ENCODE assay signal across 7 cellular contexts in genomic region chr17:7437369-7437863, GRCh38. TPM values are rescaled to one million over a fixed set of nuclear protein-coding genes. Genes with fewer than 3 reads are reported as not detected.
A peak's percentile ranks its signal among the peaks of the same experiment; 100 is the strongest.
DNase-seq lines count a peak whose midpoint lies in the region; ATAC-seq lines count a peak whose summit lies in the region.
"Had no signal": no experiment of that assay in that cellular context is flagged by ENCODE, and none has a peak within 500 bp of the region (broad histone marks: within the 10 kb centered on the region; RNA-seq: fewer than 3 reads in every experiment).

No MANE protein-coding gene starts in this region.

- no peaks in the 10 kb centered on the region for H3K9me3 ChIP-seq in CD8-positive, alpha-beta memory T cell (ENCODE audit: low read length)
- H3K9me3 ChIP-seq in mucosa of rectum (ENCODE audit: control insufficient read depth in 2 of 2, low read length in 2 of 2) = no peaks in the 10 kb centered on the region

- H3K36me3 Mint-ChIP-seq in CD8-positive, alpha-beta memory T cell = peaks cover 4 to 10% (median 7%) of the 10 kb centered on the region in 3 donors
- peaks cover 10% of the 10 kb centered on the region for H3K36me3 Mint-ChIP-seq in activated naive CD8-positive, alpha-beta T cell treated with anti-CD3 and anti-CD28 coated beads for 36 hours

- CTCF ChIA-PET in CD8-positive, alpha-beta memory T cell (lab: Charles Lee) = interaction anchor here (0.6 to 5.1 kb wide), 47 partner anchors 9 to 250 kb away, joined by 3 to 78 read pairs (median 7); partner anchors contain the start of genes ACAP1, CD68, CHRNB1 and MPDU1

- no peak for DNase-seq in CD8-positive, alpha-beta memory T cell
- no peak for DNase-seq in activated naive CD8-positive, alpha-beta T cell treated with anti-CD3 and anti-CD28 coated beads for 36 hours
- DNase-seq in NCI-H526 treated with DMSO at 0.1 percent for 48 hours (lab: John Stamatoyannopoulos, UW) (no peak), GM19240 (ENCODE audit: insufficient read length, low spot score) (no peak)

- H3K9ac ChIP-seq in mucosa of rectum (ENCODE audit: low read depth in 1 of 2, low read length in 2 of 2) = peak overlapping the region in 1 of 2 donors; percentile 87

- peak overlapping the region in 3 of 8 donors; percentile 17 to 95 (median 47) for H3K27ac Mint-ChIP-seq in CD8-positive, alpha-beta memory T cell
- H3K27ac Mint-ChIP-seq in activated naive CD8-positive, alpha-beta T cell treated with anti-CD3 and anti-CD28 coated beads for 36 hours = peak overlapping the region; percentile 54

- H3K4me1 ChIP-seq in CD8-positive, alpha-beta memory T cell (ENCODE audit: insufficient read depth, low read length) = peaks cover 50% of the 10 kb centered on the region
- peaks cover 24 to 43% of the 10 kb centered on the region in 2 donors for H3K4me1 ChIP-seq in mucosa of rectum (ENCODE audit: control insufficient read depth in 2 of 2, insufficient read depth in 2 of 2, low read length in 2 of 2)

- no peaks in the 10 kb centered on the region for H3K9me3 Mint-ChIP-seq in CD8-positive, alpha-beta memory T cell
- H3K9me3 Mint-ChIP-seq in activated naive CD8-positive, alpha-beta T cell treated with anti-CD3 and anti-CD28 coated beads for 36 hours = no peaks in the 10 kb centered on the region

- H3K27me3 Mint-ChIP-seq in CD8-positive, alpha-beta memory T cell = peaks cover 32 to 36% of the 10 kb centered on the region in 2 donors
- peaks cover 37% of the 10 kb centered on the region for H3K27me3 Mint-ChIP-seq in activated naive CD8-positive, alpha-beta T cell treated with anti-CD3 and anti-CD28 coated beads for 36 hours

- no peaks in the 10 kb centered on the region for H3K36me3 ChIP-seq in CD8-positive, alpha-beta memory T cell (ENCODE audit: insufficient read depth, low read length)
- no peaks in the 10 kb centered on the region for H3K36me3 ChIP-seq in mucosa of rectum (ENCODE audit: control insufficient read depth in 2 of 2, insufficient read depth in 2 of 2, low read length in 2 of 2)

- peaks cover 33 to 56% (median 46%) of the 10 kb centered on the region in 3 donors for H3K4me1 Mint-ChIP-seq in CD8-positive, alpha-beta memory T cell
- peaks cover 41% of the 10 kb centered on the region for H3K4me1 Mint-ChIP-seq in activated naive CD8-positive, alpha-beta T cell treated with anti-CD3 and anti-CD28 coated beads for 36 hours

- H3K4me3 Mint-ChIP-seq in CD8-positive, alpha-beta memory T cell = peak overlapping the region; percentile 61 to 98 (median 67)
- peak overlapping the region; percentile 86 for H3K4me3 Mint-ChIP-seq in activated naive CD8-positive, alpha-beta T cell treated with anti-CD3 and anti-CD28 coated beads for 36 hours

- peak overlapping the region; percentile 5 for H3K4me3 ChIP-seq in CD8-positive, alpha-beta memory T cell (ENCODE audit: low read length)
- peak overlapping the region; percentile 44 to 92 for H3K4me3 ChIP-seq in mucosa of rectum (ENCODE audit: low read length in 2 of 2)

- peaks cover 34% of the 10 kb centered on the region for H3K27me3 ChIP-seq in CD8-positive, alpha-beta memory T cell (ENCODE audit: insufficient read depth, low read length, poor library complexity, severe bottlenecking)
- peaks cover 20% of the 10 kb centered on the region in 2 donors for H3K27me3 ChIP-seq in mucosa of rectum (ENCODE audit: control insufficient read depth in 2 of 2, insufficient read depth in 2 of 2, low read length in 2 of 2)

- no peak for ATAC-seq in GM18858 (IDR thresholded peaks at IDR 0.05; ENCODE audit: unreplicated experiment)

- POLR2A ChIA-PET in CD8-positive, alpha-beta memory T cell (lab: Charles Lee) = interaction anchor here (0.9 to 4.5 kb wide), 12 partner anchors 9 to 249 kb away, joined by 3 to 48 read pairs (median 6); partner anchors contain the start of genes MPDU1, NEURL4, PLSCR3 and POLR2A

- no peak overlapping the region for H3K27ac ChIP-seq in CD8-positive, alpha-beta memory T cell (ENCODE audit: low read depth, low read length)
- no peak overlapping the region for H3K27ac ChIP-seq in mucosa of rectum (ENCODE audit: low read depth in 2 of 2, low read length in 2 of 2)

RNA-seq across cellular contexts. Expression of gene FGF11, which starts 1.9 kb away (rescaled TPM):
- 1 to 10 TPM in 1 of 2 experiments, under 1 TPM in 1; 0.85 to 1.1 TPM for total RNA-seq in CD8-positive, alpha-beta memory T cell
- polyA plus RNA-seq in CD8-positive, alpha-beta memory T cell = 0.12 TPM
- 1 to 10 TPM; 7.6 to 9.2 TPM for total RNA-seq in activated naive CD8-positive, alpha-beta T cell treated with anti-CD3 and anti-CD28 coated beads for 36 hours

RNA-seq across cellular contexts. Expression of gene TMEM102, which starts 2.2 kb away (rescaled TPM):
- total RNA-seq in CD8-positive, alpha-beta memory T cell = 10 to 100 TPM; 11.1 to 11.9 TPM
- polyA plus RNA-seq in CD8-positive, alpha-beta memory T cell = 23.3 TPM
- total RNA-seq in activated naive CD8-positive, alpha-beta T cell treated with anti-CD3 and anti-CD28 coated beads for 36 hours = 10 to 100 TPM; 10.4 TPM

RNA-seq across cellular contexts. Expression of gene CHRNB1, which starts 7.4 kb away (rescaled TPM):
- 1 to 10 TPM; 6.0 to 6.3 TPM for total RNA-seq in CD8-positive, alpha-beta memory T cell
- polyA plus RNA-seq in CD8-positive, alpha-beta memory T cell = 24.7 TPM
- 10 to 100 TPM; 10.6 to 11.3 TPM for total RNA-seq in activated naive CD8-positive, alpha-beta T cell treated with anti-CD3 and anti-CD28 coated beads for 36 hours

RNA-seq across cellular contexts. Expression of gene SPEM3, which starts 8.8 kb away (rescaled TPM):
- total RNA-seq in CD8-positive, alpha-beta memory T cell = not detected
- polyA plus RNA-seq in CD8-positive, alpha-beta memory T cell = not detected
- total RNA-seq in activated naive CD8-positive, alpha-beta T cell treated with anti-CD3 and anti-CD28 coated beads for 36 hours = not detected
- total RNA-seq: omental fat pad had no signal

RNA-seq across cellular contexts. Expression of gene SPEM2, which starts 12.0 kb away (rescaled TPM):
- not detected for total RNA-seq in CD8-positive, alpha-beta memory T cell
- not detected for polyA plus RNA-seq in CD8-positive, alpha-beta memory T cell
- not detected for total RNA-seq in activated naive CD8-positive, alpha-beta T cell treated with anti-CD3 and anti-CD28 coated beads for 36 hours
- total RNA-seq: omental fat pad had no signal

Comparison
In these comparisons a context has a peak if more than half of its experiments do, and no peak if none do; other contexts are left out.
1. RNA of gene FGF11, which starts 1.9 kb away (total RNA-seq): 7.6 to 9.2 TPM in activated naive CD8-positive, alpha-beta T cell treated with anti-CD3 and anti-CD28 coated beads for 36 hours; 0.85 to 1.1 TPM in CD8-positive, alpha-beta memory T cell; every median in the first group is over 4 times any median in the second.